ENCODE assay signal across 16 cellular contexts in genomic region chr2:223598994-223599645, GRCh38. TPM values are rescaled to one million over a fixed set of nuclear protein-coding genes. Genes with fewer than 3 reads are reported as not detected.
A peak's percentile ranks its signal among the peaks of the same experiment; 100 is the strongest.
DNase-seq lines count a peak whose midpoint lies in the region; ATAC-seq and TF ChIP-seq lines count a peak whose summit lies in the region.
"Had no signal": no experiment of that assay in that cellular context is flagged by ENCODE, and none has a peak within 500 bp of the region (broad histone marks: within the 10 kb centered on the region; RNA-seq: fewer than 3 reads in every experiment).

No MANE protein-coding gene starts in this region.

- CTCF ChIA-PET in SK-N-SH (lab: Yijun Ruan, JAX) (interaction anchor here (0.7 to 6.1 kb wide), 8 partner anchors 13 to 627 kb away, joined by 3 to 29 read pairs (median 3); no protein-coding TSS in a partner anchor), WTC11 (lab: Charles Lee) (no interaction called here)

- H3K9me3 Mint-ChIP-seq in WTC11 = no peaks in the 10 kb centered on the region
- H3K9me3 Mint-ChIP-seq: GM23338, nephron had no signal

- H3K4me3 ChIP-seq in SK-N-SH (ENCODE audit: low read depth in 2 of 2, low read length in 1 of 2) (peak overlapping the region; percentile 66 to 74; a peak in 3 of 4 replicates), fibroblast of the aortic adventitia (ENCODE audit: low read depth, low read length) (no peak overlapping the region)
- H3K4me3 ChIP-seq: A549, GM23338, left ventricle myocardium inferior, tibial nerve had no signal

- H3K27ac ChIP-seq in SK-N-SH (ENCODE audit: low read depth in 2 of 2, low read length in 1 of 2) = peak overlapping the region; percentile 94 to 95
- H3K27ac ChIP-seq: A549, left ventricle myocardium inferior, tibial nerve had no signal

- WGBS in SK-N-SH (ENCODE audit: low lambda C conversion rate) = 59% methylated on average over 2 of the region's 2 CpGs

- H3K4me2 ChIP-seq in SK-N-SH = peak overlapping the region; percentile 73
- H3K4me2 ChIP-seq: A549, GM23338 had no signal

- H3F3A ChIP-seq in SK-N-SH (replicated peaks; ENCODE audit: insufficient read depth) = peaks cover 72% of the 10 kb centered on the region

- TF ChIP-seq CTCF in SK-N-SH (IDR thresholded peaks at IDR 0.05) (no peak), fibroblast of the aortic adventitia (IDR thresholded peaks at IDR 0.05; ENCODE audit: insufficient read depth, low read length) (no peak), WTC11 (IDR thresholded peaks at IDR 0.05) (no peak)

- no peaks in the 10 kb centered on the region for H4K20me1 ChIP-seq in SK-N-SH (ENCODE audit: insufficient read depth)

- no peak for TF ChIP-seq RAD21 in SK-N-SH (IDR thresholded peaks at IDR 0.05; ENCODE audit: low read length)

- peaks cover 36 to 47% of the 10 kb centered on the region in 2 experiments for H3K36me3 ChIP-seq in SK-N-SH (replicated peaks in 1 of 2; ENCODE audit: control insufficient read depth in 1 of 2, insufficient read depth in 2 of 2, low read length in 1 of 2)
- H3K36me3 ChIP-seq: left ventricle myocardium inferior, tibial nerve had no signal

- DNase-seq in NCI-H1105 treated with DMSO at 0.1 percent for 48 hours (lab: John Stamatoyannopoulos, UW) (peak; percentile 36), NCI-H1105 (lab: John Stamatoyannopoulos, UW) (no peak), SK-N-SH (peak; percentile 25), fibroblast of the aortic adventitia (ENCODE audit: low read depth) (peak; percentile 89), smooth muscle cell of the brain vasculature (ENCODE audit: low read depth, low spot score) (peak; percentile 75), WTC11 (ENCODE audit: low spot score) (no peak)
- DNase-seq in NK-92 treated with Interleukin-12 subunit alpha and Interleukin-12 subunit beta, amount 100 ng/mL, for 24 hours (lab: John Stamatoyannopoulos, UW) = no peak
- DNase-seq: dermis blood vessel endothelial cell, left ventricle myocardium inferior had no signal

- peak overlapping the region; percentile 14; the same call in 1 of the 2 replicates for H2AFZ ChIP-seq in SK-N-SH (ENCODE audit: low read depth)
- H2AFZ ChIP-seq: GM23338 had no signal

- H3K9me2 ChIP-seq in SK-N-SH = no peaks in the 10 kb centered on the region

- H3K27me3 Mint-ChIP-seq in WTC11 (ENCODE audit: low read depth) = peaks cover 16% of the 10 kb centered on the region

- H3K36me3 Mint-ChIP-seq in WTC11 = no peaks in the 10 kb centered on the region
- H3K36me3 Mint-ChIP-seq: activated naive CD4-positive, alpha-beta T cell treated with anti-CD3 and anti-CD28 coated beads, Interleukin-2, amount 50 U/mL, for 72 hours had no signal

- ATAC-seq in GM21367 (IDR thresholded peaks at IDR 0.05; ENCODE audit: unreplicated experiment) = no peak
- ATAC-seq in WTC11 = no peak
- ATAC-seq: A549; activated naive CD4-positive, alpha-beta T cell treated with anti-CD3 and anti-CD28 coated beads, Interleukin-2, amount 50 U/mL, for 72 hours; GM23338; Right ventricle myocardium inferior had no signal

- H3K9ac ChIP-seq in SK-N-SH = peak overlapping the region; percentile 74

- TF ChIP-seq EP300 in SK-N-SH (IDR thresholded peaks at IDR 0.05; ENCODE audit: borderline replicate concordance in 1 of 2, low read depth in 1 of 2, low read length in 1 of 2) = peak in 1 of 2 experiments; percentile 68; a peak in 2 of 4 replicates

- POLR2A ChIA-PET in SK-N-SH (lab: Yijun Ruan, JAX) (no interaction called here), WTC11 (lab: Charles Lee) (interaction anchor here (0.6 kb wide), 1 partner anchor 243 kb away, joined by 3 read pairs; no protein-coding TSS in a partner anchor)

- no peaks in the 10 kb centered on the region for H3K27me3 ChIP-seq in SK-N-SH (ENCODE audit: insufficient read depth)
- H3K27me3 ChIP-seq: tibial nerve had no signal

- no peak overlapping the region for H3K4me3 Mint-ChIP-seq in WTC11
- H3K4me3 Mint-ChIP-seq: GM23338, nephron had no signal

- H3K4me1 ChIP-seq in SK-N-SH (ENCODE audit: control insufficient read depth in 1 of 2, insufficient read depth in 2 of 2, low read depth in 1 of 2, low read length in 1 of 2) = peaks cover 22 to 35% of the 10 kb centered on the region in 2 experiments
- H3K4me1 ChIP-seq: A549 had no signal

- peaks cover 50% of the 10 kb centered on the region for H3K79me2 ChIP-seq in SK-N-SH (ENCODE audit: insufficient read depth)

- no peaks in the 10 kb centered on the region for H3K9me3 ChIP-seq in SK-N-SH
- H3K9me3 ChIP-seq: A549, left ventricle myocardium inferior, tibial nerve had no signal

- H3K27ac Mint-ChIP-seq in WTC11 = no peak overlapping the region
- H3K27ac Mint-ChIP-seq: activated naive CD4-positive, alpha-beta T cell treated with anti-CD3 and anti-CD28 coated beads, Interleukin-2, amount 50 U/mL, for 72 hours; GM23338; nephron had no signal

- H3K4me1 Mint-ChIP-seq in WTC11 = no peaks in the 10 kb centered on the region
- H3K4me1 Mint-ChIP-seq: GM23338, nephron had no signal

TF ChIP-seq in SK-N-SH, 30 proteins besides CTCF, POLR2A, EP300 and RAD21 (continues in another document):
- TF ChIP-seq YY1 (IDR thresholded peaks at IDR 0.05; ENCODE audit: low read depth) (peak; percentile 54; the same call in 1 of the 2 replicates), TEAD4 (IDR thresholded peaks at IDR 0.05; ENCODE audit: borderline replicate concordance, insufficient read depth) (peak; percentile 70; the same call in 1 of the 2 replicates), GABPA (IDR thresholded peaks at IDR 0.05; ENCODE audit: low read depth) (no peak), POLR2AphosphoS5 (IDR thresholded peaks at IDR 0.05; ENCODE audit: low read depth, low read length) (no peak; the same call in 1 of the 2 replicates), EZH2phosphoT487 (IDR thresholded peaks at IDR 0.05; ENCODE audit: borderline replicate concordance, low read depth) (no peak), SMC3 (IDR thresholded peaks at IDR 0.05; ENCODE audit: low read depth, low read length) (no peak), GATA2 (CRISPR knock-in tag; IDR thresholded peaks at IDR 0.05) (no peak), TAF1 (IDR thresholded peaks at IDR 0.05; ENCODE audit: borderline replicate concordance, low read depth, low read length) (no peak), MEF2A (IDR thresholded peaks at IDR 0.05; ENCODE audit: borderline replicate concordance, low read depth) (no peak), PBX3 (IDR thresholded peaks at IDR 0.05) (no peak), NFIC (IDR thresholded peaks at IDR 0.05; ENCODE audit: borderline replicate concordance) (peak; percentile 46), TCF12 (IDR thresholded peaks at IDR 0.05) (peak; percentile 38; the same call in 1 of the 2 replicates)
- TF ChIP-seq, protein P1, sequence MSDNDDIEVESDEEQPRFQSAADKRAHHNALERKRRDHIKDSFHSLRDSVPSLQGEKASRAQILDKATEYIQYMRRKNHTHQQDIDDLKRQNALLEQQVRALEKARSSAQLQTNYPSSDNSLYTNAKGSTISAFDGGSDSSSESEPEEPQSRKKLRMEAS (IDR thresholded peaks at IDR 0.05; ENCODE audit: low read depth) = peak; percentile 13; the same call in 1 of the 2 replicates

TF ChIP-seq in WTC11, 78 proteins besides CTCF, POLR2A, EP300 and RAD21 (continues in another document):
- no peak for TF ChIP-seq ZBTB21 (CRISPR knock-in tag; IDR thresholded peaks at IDR 0.05; ENCODE audit: borderline replicate concordance)
- TF ChIP-seq PRDM15 (CRISPR knock-in tag; IDR thresholded peaks at IDR 0.05) = no peak
- no peak for TF ChIP-seq KAT7 (CRISPR knock-in tag; IDR thresholded peaks at IDR 0.05; ENCODE audit: borderline replicate concordance)
- TF ChIP-seq PRRX2 (CRISPR knock-in tag; IDR thresholded peaks at IDR 0.05) = no peak
- no peak for TF ChIP-seq NR2C2 (CRISPR knock-in tag; IDR thresholded peaks at IDR 0.05)
- no peak for TF ChIP-seq E2F4 (CRISPR knock-in tag; IDR thresholded peaks at IDR 0.05; ENCODE audit: borderline replicate concordance, low read depth)
- TF ChIP-seq OVOL2 (CRISPR knock-in tag; IDR thresholded peaks at IDR 0.05; ENCODE audit: borderline replicate concordance) = no peak

RNA-seq across cellular contexts. Expression of gene SCG2, which starts 3.0 kb away (rescaled TPM):
- 373 and 509 TPM in 2 replicates for polyA plus RNA-seq in SK-N-SH (2012; rRNA removed)
- 589 and 747 TPM in 2 replicates for polyA plus RNA-seq in SK-N-SH (2012; cell fraction: cytosol; rRNA removed)
- polyA plus RNA-seq in SK-N-SH (2012; cell fraction: nucleus; rRNA removed) = 127 and 310 TPM in 2 replicates
- total RNA-seq in fibroblast of the aortic adventitia (ENCODE audit: low replicate concordance) = 0.63 and 3.4 TPM in 2 replicates
- total RNA-seq in WTC11 (2021) = 0.07 to 0.23 TPM (median 0.11 TPM) in 3 replicates
- total RNA-seq: activated naive CD4-positive, alpha-beta T cell treated with anti-CD3 and anti-CD28 coated beads, Interleukin-2, amount 50 U/mL, for 72 hours; Right ventricle myocardium inferior had no signal

Comparison
In these comparisons a context has a peak if more than half of its experiments do, and no peak if none do; other contexts are left out.
1. DNase-seq: peak in NCI-H1105 treated with DMSO at 0.1 percent for 48 hours (single experiment), SK-N-SH (single experiment), fibroblast of the aortic adventitia (single experiment) and smooth muscle cell of the brain vasculature (single experiment); none in NCI-H1105 (single experiment), NK-92 treated with Interleukin-12 subunit alpha and Interleukin-12 subunit beta, amount 100 ng/mL, for 24 hours (single experiment) and WTC11 (single experiment).